In the genomic region with DNA sequence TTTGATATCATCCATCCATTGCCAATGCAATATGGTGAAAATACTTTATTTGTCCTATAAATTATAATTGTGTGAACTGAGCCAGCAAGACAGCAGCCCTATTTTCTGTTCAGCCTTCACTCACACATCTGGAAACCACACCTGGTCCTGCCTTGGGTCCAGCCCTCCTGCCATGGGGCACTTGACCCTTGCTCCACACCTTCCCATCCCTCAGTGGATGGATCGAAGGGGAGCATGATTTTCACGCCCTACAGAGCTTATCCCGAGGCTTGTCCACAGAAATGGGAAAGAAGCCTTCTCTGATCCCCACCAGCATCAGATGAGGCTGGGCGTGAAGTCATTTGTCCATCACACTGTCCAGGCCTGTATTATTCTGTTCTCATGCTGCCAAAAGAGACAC, we compare ENCODE assay signal across 4 cellular contexts. TPM values are rescaled to one million over a fixed set of nuclear protein-coding genes. Genes with fewer than 3 reads are reported as not detected.
"Had no signal": no experiment of that assay in that cellular context is flagged by ENCODE, and none has a peak within 500 bp of the region (broad histone marks: within the 10 kb centered on the region; RNA-seq: fewer than 3 reads in every experiment).

No MANE protein-coding gene starts in this region.

- ATAC-seq: GM12878 had no signal

- H3K4me3 ChIP-seq: GM12878 had no signal

- DNase-seq: GDM1, GF-D8 had no signal

RNA-seq across cellular contexts. Expression of a gene that starts 10.1 kb away (rescaled TPM):
- total RNA-seq: G401 had no signal
